Comparison of ENCODE assay signal across 8 cellular contexts in the genomic region with DNA sequence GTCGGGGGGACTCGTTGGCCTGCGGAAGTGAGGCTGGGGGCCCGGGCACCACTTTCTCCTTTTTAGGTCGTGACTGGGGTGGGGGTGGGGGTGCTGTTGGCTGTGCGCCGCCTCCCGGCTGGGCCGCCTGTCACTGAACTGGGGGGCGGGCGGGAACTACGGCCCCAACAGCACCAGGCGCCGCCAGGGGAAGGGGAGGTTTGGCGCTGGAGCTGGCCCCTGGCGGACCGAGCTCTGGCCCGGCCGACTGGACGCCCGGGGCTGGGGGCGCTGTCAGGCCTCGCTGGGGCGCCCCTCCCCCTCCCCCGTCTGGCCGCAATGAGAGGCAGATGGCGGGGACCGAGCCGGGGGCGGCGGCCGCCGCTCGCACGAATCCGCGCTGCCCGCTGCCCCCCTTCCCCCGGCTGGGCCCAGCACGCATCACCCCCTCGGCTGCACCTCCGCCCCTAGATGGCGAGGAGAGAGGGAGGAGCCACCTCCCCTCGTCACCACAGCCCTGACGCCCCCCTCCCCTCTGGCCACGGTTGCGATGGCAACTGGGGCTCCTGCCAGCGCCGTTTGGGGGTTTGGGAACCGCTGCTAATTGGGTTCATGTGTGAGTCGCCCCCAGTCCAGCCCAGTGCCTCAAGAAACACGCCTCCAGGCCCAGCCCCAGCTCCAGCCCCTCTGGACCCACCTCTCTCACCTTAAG. TPM values are rescaled to one million over a fixed set of nuclear protein-coding genes. Genes with fewer than 3 reads are reported as not detected.
DNase-seq lines count a peak whose midpoint lies in the region; ATAC-seq and TF ChIP-seq lines count a peak whose summit lies in the region.

No MANE protein-coding gene starts in this region.

- H3K27ac ChIP-seq in left ventricle myocardium inferior (replicated peaks): peak overlapping the region; percentile 93
- peak overlapping the region; percentile 99 for H3K27ac ChIP-seq in rectal smooth muscle tissue (ENCODE audit: low read depth, low read length)

- intact Hi-C loops in left ventricle myocardium inferior (cut with micrococcal nuclease): loop anchor here (5.0 kb wide), 1 partner anchor 64 kb away; no protein-coding TSS in a partner anchor

- H3K36me3 ChIP-seq in left ventricle myocardium inferior (peaks cover 9% of the 10 kb centered on the region), rectal smooth muscle tissue (ENCODE audit: control insufficient read depth, insufficient read depth, low read length) (no peaks in the 10 kb centered on the region)

- ATAC-seq in GM19328 (IDR thresholded peaks at IDR 0.05; ENCODE audit: unreplicated experiment): no peak
- no peak for ATAC-seq in HG02870 (IDR thresholded peaks at IDR 0.05; ENCODE audit: unreplicated experiment)
- no peak for ATAC-seq in GM19023 (IDR thresholded peaks at IDR 0.05; ENCODE audit: unreplicated experiment)

- H3K27me3 ChIP-seq in left ventricle myocardium inferior (ENCODE audit: low read depth) (peaks cover 51% of the 10 kb centered on the region), rectal smooth muscle tissue (ENCODE audit: control insufficient read depth, insufficient read depth, low read length) (no peaks in the 10 kb centered on the region)

- TF ChIP-seq CTCF in left ventricle myocardium inferior (IDR thresholded peaks at IDR 0.05; ENCODE audit: borderline replicate concordance): no peak

- H3K4me3 ChIP-seq in left ventricle myocardium inferior (peak overlapping the region; percentile 70), rectal smooth muscle tissue (ENCODE audit: low read length) (peak overlapping the region; percentile 75)

- H3K4me1 ChIP-seq in left ventricle myocardium inferior: peaks cover 51% of the 10 kb centered on the region
- H3K4me1 ChIP-seq in rectal smooth muscle tissue (ENCODE audit: control insufficient read depth, insufficient read depth, low read length): peaks cover 14% of the 10 kb centered on the region

- DNase-seq in G401 (ENCODE audit: low spot score) (peak; percentile 54), NCI-H1436 treated with DMSO at 0.1 percent for 48 hours (lab: John Stamatoyannopoulos, UW) (peak; percentile 25), amniotic epithelial cell (ENCODE audit: low read depth) (peak; percentile 45), left ventricle myocardium inferior (peak; percentile 52)

- H3K9ac ChIP-seq in rectal smooth muscle tissue (ENCODE audit: low read length): peak overlapping the region; percentile 68

- no peaks in the 10 kb centered on the region for H3K9me3 ChIP-seq in left ventricle myocardium inferior (replicated peaks)

- in situ Hi-C loops in G401 (cut with HindIII; ENCODE audit: low sequenced_read_pairs): no loop called here

RNA-seq across cellular contexts. Expression of a gene that starts 0.7 kb away (rescaled TPM):
- total RNA-seq in G401 (2014; rRNA removed; shearing (Covaris generic)): 41.4 and 45.5 TPM in 2 replicates
- total RNA-seq in left ventricle myocardium inferior: 20.6 TPM

RNA-seq across cellular contexts. Expression of a gene that starts 28.9 kb away (rescaled TPM):
- not detected in 2 replicates for total RNA-seq in G401 (2014; rRNA removed; shearing (Covaris generic))
- total RNA-seq in left ventricle myocardium inferior: 3.6 TPM

RNA-seq across cellular contexts. Expression of a gene that starts 30.1 kb away (rescaled TPM):
- total RNA-seq in G401 (2014; rRNA removed; shearing (Covaris generic)): 19.7 and 24.1 TPM in 2 replicates
- total RNA-seq in left ventricle myocardium inferior: 8.0 TPM

RNA-seq across cellular contexts. Expression of a gene that starts 33.8 kb away (rescaled TPM):
- not detected in 2 replicates for total RNA-seq in G401 (2014; rRNA removed; shearing (Covaris generic))
- total RNA-seq in left ventricle myocardium inferior: 26.6 TPM

RNA-seq across cellular contexts. Expression of a gene that starts 57.4 kb away (rescaled TPM):
- total RNA-seq in G401 (2014; rRNA removed; shearing (Covaris generic)): 1.6 and 5.7 TPM in 2 replicates
- 1.8 TPM for total RNA-seq in left ventricle myocardium inferior
